In genomic region chr6:63458480-63459115, GRCh38 we compare ENCODE assay signal across 11 cellular contexts.
DNase-seq lines count a peak whose midpoint lies in the region; ATAC-seq and TF ChIP-seq lines count a peak whose summit lies in the region.
"Had no signal": no experiment of that assay in that cellular context is flagged by ENCODE, and none has a peak within 500 bp of the region (broad histone marks: within the 10 kb centered on the region; RNA-seq: fewer than 3 reads in every experiment).

No MANE protein-coding gene starts in this region.

- no peaks in the 10 kb centered on the region for H3K79me2 ChIP-seq in HCT116 (ENCODE audit: insufficient read depth, low read length)

- H4K20me1 ChIP-seq in HCT116 (ENCODE audit: insufficient read depth), result no peaks in the 10 kb centered on the region

- no peak overlapping the region for H3K9ac ChIP-seq in HCT116 (ENCODE audit: low read length)

- peak overlapping the region; percentile 32 for H2AFZ ChIP-seq in HCT116 (ENCODE audit: low read depth, low read length, poor library complexity, severe bottlenecking)

- no peak for TF ChIP-seq RAD21 in HCT116 (IDR thresholded peaks at IDR 0.05; ENCODE audit: low read depth)

- no peaks in the 10 kb centered on the region for H3K36me3 ChIP-seq in HCT116 (ENCODE audit: control insufficient read depth in 1 of 2, insufficient read depth in 2 of 2, low read length in 2 of 2)
- H3K36me3 ChIP-seq in lung (ENCODE audit: control insufficient read depth in 2 of 2, insufficient read depth in 2 of 2, low read length in 2 of 2), result no peaks in the 10 kb centered on the region

- no peak overlapping the region for H3K27ac ChIP-seq in HCT116 (ENCODE audit: low read depth, low read length)
- peak overlapping the region in 1 of 2 donors; percentile 80 for H3K27ac ChIP-seq in lung (ENCODE audit: low read depth in 1 of 2, low read length in 1 of 2)
- H3K27ac ChIP-seq: foreskin keratinocyte had no signal

- H3K4me3 ChIP-seq in HCT116 (replicated peaks in 1 of 2; ENCODE audit: low read depth in 1 of 2, low read length in 2 of 2), result no peak overlapping the region
- no peak overlapping the region for H3K4me3 ChIP-seq in lung

- DNase-seq in HCT116 (ENCODE audit: low read depth, low spot score) (no peak), HuH-7 (ENCODE audit: low spot score) (peak; percentile 65), lung (ENCODE audit: low spot score) (no peak), germinal center (ENCODE audit: low spot score) (no peak), epidermal melanocyte (ENCODE audit: insufficient read length, low spot score) (no peak), NCI-H524 treated with DMSO at 0.1 percent for 48 hours (lab: John Stamatoyannopoulos, UW) (no peak), islet precursor cell (no peak)
- DNase-seq: activated gamma-delta T cell, foreskin keratinocyte, NCI-H1436 had no signal

- no peak for TF ChIP-seq POLR2A in HCT116 (IDR thresholded peaks at IDR 0.05; ENCODE audit: borderline replicate concordance, extremely low read depth, insufficient read depth, insufficient read length)

- 61 to 79% methylated on average over 6 of the region's 6 CpGs for WGBS in lung, 2 donors

- BruUV-seq in HCT116 (replicated peaks; lab: Mats Ljungman, UMichigan), result no TSS peak

- no peaks in the 10 kb centered on the region for H3K9me3 ChIP-seq in HCT116 (ENCODE audit: control insufficient read depth in 1 of 2, insufficient read depth in 1 of 2, low read depth in 1 of 2, low read length in 2 of 2)
- no peaks in the 10 kb centered on the region for H3K9me3 ChIP-seq in lung (ENCODE audit: control insufficient read depth in 2 of 2, insufficient read depth in 1 of 2, low read length in 1 of 2)

- RAD21 ChIA-PET in HCT116 (lab: Charles Lee; ENCODE audit: low non-redundant PET in 1 of 2, low total read pairs in 2 of 2, uncharacterized antibody in 2 of 2, unreplicated experiment in 2 of 2), result no interaction called here

- no peaks in the 10 kb centered on the region for H3K4me1 ChIP-seq in HCT116 (ENCODE audit: control insufficient read depth in 1 of 2, insufficient read depth in 2 of 2, low read length in 2 of 2)
- no peaks in the 10 kb centered on the region for H3K4me1 ChIP-seq in lung (ENCODE audit: control insufficient read depth in 2 of 2, insufficient read depth in 2 of 2, low read length in 2 of 2)
- H3K4me1 ChIP-seq: foreskin keratinocyte had no signal

- POLR2A ChIA-PET in HCT116 (lab: Charles Lee), result no interaction called here

- CTCF ChIA-PET in HCT116 (lab: Charles Lee), result no interaction called here

- no peak overlapping the region for H3K4me2 ChIP-seq in HCT116 (ENCODE audit: low read length)

- H3K9me2 ChIP-seq in HCT116 (ENCODE audit: insufficient read depth), result no peaks in the 10 kb centered on the region

- intact Hi-C loops in HCT116 (cut with micrococcal nuclease), result no loop called here

- ATAC-seq in GM18517 (IDR thresholded peaks at IDR 0.05; ENCODE audit: unreplicated experiment), result peak; percentile 96
- no peak for ATAC-seq in HCT116
- peak; percentile 73 for ATAC-seq in lung (ENCODE audit: insufficient read depth, low FRiP score)
- ATAC-seq: foreskin keratinocyte had no signal

- no peaks in the 10 kb centered on the region for H3K27me3 ChIP-seq in HCT116 (ENCODE audit: insufficient read depth, low read length)
- H3K27me3 ChIP-seq in lung (ENCODE audit: control insufficient read depth, insufficient read depth), result no peaks in the 10 kb centered on the region
- H3K27me3 ChIP-seq: foreskin keratinocyte had no signal

- TF ChIP-seq CTCF in HCT116 (IDR thresholded peaks at IDR 0.05 in 2 of 3, conservative IDR thresholded peaks at IDR 0.05 in 1 of 3; ENCODE audit: borderline replicate concordance in 1 of 3, insufficient read depth in 1 of 3, low read depth in 2 of 3, low read length in 2 of 3) (no peak), lung (IDR thresholded peaks at IDR 0.05; ENCODE audit: control extremely low read depth, extremely low read depth) (no peak)

TF ChIP-seq in HCT116, 20 proteins besides CTCF, POLR2A, EP300 and RAD21:
- no peak for TF ChIP-seq SRF (IDR thresholded peaks at IDR 0.05; ENCODE audit: low read depth)
- no peak for TF ChIP-seq ZNF274 (IDR thresholded peaks at IDR 0.05; ENCODE audit: low read depth, low read length)
- TF ChIP-seq JUND (IDR thresholded peaks at IDR 0.05), result no peak
- TF ChIP-seq REST (IDR thresholded peaks at IDR 0.05; ENCODE audit: low read depth), result no peak
- no peak for TF ChIP-seq POLR2AphosphoS5 (IDR thresholded peaks at IDR 0.05; ENCODE audit: low read depth, low read length)
- no peak for TF ChIP-seq CBX3 (IDR thresholded peaks at IDR 0.05; ENCODE audit: low read depth)
- TF ChIP-seq SP1 (IDR thresholded peaks at IDR 0.05; ENCODE audit: low read depth), result no peak
- no peak for TF ChIP-seq YY1 (IDR thresholded peaks at IDR 0.05; ENCODE audit: extremely low read depth, insufficient replicate concordance, low read depth, low read length)
- no peak for TF ChIP-seq CEBPB (IDR thresholded peaks at IDR 0.05; ENCODE audit: low read depth)
- TF ChIP-seq ZFX (IDR thresholded peaks at IDR 0.05), result no peak
- TF ChIP-seq MAX (IDR thresholded peaks at IDR 0.05), result no peak
- no peak for TF ChIP-seq ATF3 (IDR thresholded peaks at IDR 0.05)
- TF ChIP-seq TCF7L2 (IDR thresholded peaks at IDR 0.05; ENCODE audit: borderline replicate concordance, extremely low read depth, insufficient read depth, insufficient read length), result no peak
- TF ChIP-seq EGR1 (IDR thresholded peaks at IDR 0.05; ENCODE audit: low read depth), result no peak
- no peak for TF ChIP-seq ZBTB33 (IDR thresholded peaks at IDR 0.05; ENCODE audit: extremely low read depth, insufficient replicate concordance, low read length)
- TF ChIP-seq EZH2 (IDR thresholded peaks at IDR 0.05), result no peak
- no peak for TF ChIP-seq SIN3A (IDR thresholded peaks at IDR 0.05; ENCODE audit: low read depth)
